ENCODE assay signal across 18 cellular contexts in the genomic region with DNA sequence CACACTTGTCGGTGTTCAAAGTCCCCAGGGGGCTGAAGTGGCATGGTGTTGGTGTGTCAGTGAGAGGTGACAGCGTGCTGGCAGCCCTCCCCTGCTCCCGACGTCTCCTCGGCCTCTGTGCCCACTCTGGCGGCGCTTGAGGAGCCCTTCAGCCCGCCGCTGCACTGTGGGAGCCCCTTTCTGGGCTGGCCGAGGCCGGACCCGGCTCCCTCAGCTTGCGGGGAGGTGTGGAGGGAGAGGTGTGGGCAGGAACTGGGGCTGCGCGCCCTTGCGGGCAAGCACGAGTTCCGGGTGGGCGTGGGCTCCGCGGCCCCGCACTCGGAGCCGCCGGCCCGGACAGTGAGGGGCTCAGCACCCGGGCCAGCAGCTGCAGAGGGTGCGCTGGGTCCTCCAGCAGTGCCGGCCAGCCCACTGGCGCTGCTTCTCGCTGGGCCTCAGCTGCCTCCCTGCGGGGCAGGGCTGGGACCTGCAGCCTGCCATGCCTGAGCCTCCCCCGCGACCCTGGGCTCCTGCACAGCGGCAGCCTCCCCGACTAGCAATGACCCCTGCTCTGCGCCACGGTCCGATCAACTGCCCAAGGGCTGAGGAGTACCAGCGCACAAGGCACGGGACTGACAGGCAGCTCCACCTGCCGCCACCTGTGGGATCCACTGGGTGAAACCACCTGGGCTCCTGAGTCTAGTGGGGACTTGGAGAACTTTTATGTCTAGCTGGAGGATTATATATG.
"Had no signal": no experiment of that assay in that cellular context is flagged by ENCODE, and none has a peak within 500 bp of the region (broad histone marks: within the 10 kb centered on the region; RNA-seq: fewer than 3 reads in every experiment).

No MANE protein-coding gene starts in this region.

- H3K4me3 ChIP-seq: colonic mucosa, esophagus squamous epithelium, psoas muscle, smooth muscle cell, stomach, uterus had no signal

- DNase-seq: caudate nucleus; colonic mucosa; dermis blood vessel endothelial cell; esophagus squamous epithelium; foreskin fibroblast; kidney glomerular epithelial cell; natural killer cell; occipital lobe; psoas muscle; retina; stimulated activated CD4-positive, alpha-beta T cell treated with anti-CD3 and anti-CD28 coated beads, Interleukin-4, amount 100 ng/mL, for 1 hour; stimulated activated CD8-positive, alpha-beta memory T cell treated with anti-CD3 and anti-CD28 coated beads, Interleukin-4, amount 100 ng/mL, for 48 hours; stomach; substantia nigra; uterus had no signal

- ATAC-seq: natural killer cell; psoas muscle; stimulated activated effector memory CD8-positive, alpha-beta T cell treated with anti-CD3 and anti-CD28 coated beads, Interleukin-12 subunit alpha, Interleukin-12 subunit beta, amount 100 ng/mL, for 72 hours had no signal

- H3K27me3 ChIP-seq: colonic mucosa, esophagus squamous epithelium, stomach, uterus had no signal

- H3K36me3 ChIP-seq: colonic mucosa, esophagus squamous epithelium, stomach, uterus had no signal

- H3K27ac ChIP-seq: colonic mucosa, esophagus squamous epithelium, parathyroid adenoma, psoas muscle, stomach, uterus had no signal

- H3K4me1 ChIP-seq: colonic mucosa, esophagus squamous epithelium, parathyroid adenoma, psoas muscle, stomach, uterus had no signal

- H3K9me3 ChIP-seq: colonic mucosa, psoas muscle, uterus had no signal
